8 cellular contexts compared by ENCODE assay signal in the genomic region with DNA sequence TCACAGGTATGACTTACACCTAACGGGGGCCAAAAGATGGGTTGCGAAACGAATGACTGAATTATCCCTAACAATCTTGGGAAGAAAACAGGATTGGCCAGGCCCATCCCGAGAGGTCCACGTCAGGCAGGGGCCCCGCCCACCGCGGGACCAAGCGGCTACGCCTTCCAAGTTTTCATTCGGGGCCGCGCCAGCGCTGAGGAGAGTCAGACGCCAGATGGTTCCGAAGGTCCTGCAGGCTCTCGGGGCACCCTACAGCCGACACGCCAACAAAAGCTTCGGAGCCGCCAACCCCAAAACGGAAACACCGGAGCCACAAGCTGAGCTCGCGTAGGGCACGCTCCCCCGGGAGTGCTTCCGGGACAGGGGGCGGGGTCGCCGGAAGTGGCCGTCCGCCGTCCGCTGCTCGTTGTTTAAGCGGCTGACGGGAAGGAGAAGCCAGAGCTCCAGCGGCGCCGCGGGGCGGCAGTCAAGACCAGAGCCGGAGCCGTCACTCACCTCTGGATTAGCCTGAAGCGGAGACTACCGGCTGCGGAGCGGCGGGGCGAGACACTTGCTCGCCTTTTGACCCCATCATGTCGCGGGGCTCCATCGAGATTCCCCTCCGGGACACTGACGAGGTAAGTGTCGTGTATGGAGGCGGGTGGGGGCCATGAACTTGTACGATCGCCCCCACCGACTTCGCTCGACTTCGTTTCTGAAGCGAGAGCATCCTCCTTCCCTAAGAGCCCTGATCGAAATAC. TPM values are rescaled to one million over a fixed set of nuclear protein-coding genes. Genes with fewer than 3 reads are reported as not detected.
DNase-seq lines count a peak whose midpoint lies in the region; ATAC-seq and TF ChIP-seq lines count a peak whose summit lies in the region.

Gene CTR9, plus strand, starts transcription at position 409 of the 743 bp plus-strand sequence. Its CDS starts 167 bp downstream, at position 576.

- H3K36me3 ChIP-seq in thymus (ENCODE audit: control insufficient read depth, insufficient read depth), result peaks cover 3% of the 10 kb centered on the region

- peak within 1 kb of the TSS; percentile 96 for H3K4me3 Mint-ChIP-seq in activated naive CD8-positive, alpha-beta T cell
- H3K4me3 Mint-ChIP-seq in osteocyte (ENCODE audit: unreplicated experiment), result peak within 1 kb of the TSS; percentile 94

- TF ChIP-seq CTCF in GM12864 (IDR thresholded peaks at IDR 0.05; ENCODE audit: low read depth, low read length, missing control alignments), result peak; percentile 32
- peak; percentile 26 for TF ChIP-seq CTCF in osteocyte (IDR thresholded peaks at IDR 0.05)

- H3K27me3 ChIP-seq in thymus (ENCODE audit: control insufficient read depth, insufficient read depth), result no peaks in the 10 kb centered on the region

- under 1% methylated on average over 67 of the region's 67 CpGs for WGBS in thymus

- peak; percentile 95 for ATAC-seq in HG02623 (IDR thresholded peaks at IDR 0.05; ENCODE audit: unreplicated experiment)

- H3K4me1 ChIP-seq in thymus (ENCODE audit: control insufficient read depth, insufficient read depth, low read length), result no peaks in the 10 kb centered on the region

- H3K4me3 ChIP-seq in GM12864 (ENCODE audit: low read depth, low read length) (peak within 1 kb of the TSS; percentile 68), thymus (ENCODE audit: low read length) (peak within 1 kb of the TSS; percentile 76)

- H3K36me3 Mint-ChIP-seq in activated naive CD8-positive, alpha-beta T cell, result peaks cover 9% of the 10 kb centered on the region
- peaks cover 12% of the 10 kb centered on the region for H3K36me3 Mint-ChIP-seq in osteocyte (ENCODE audit: unreplicated experiment)

- peaks cover 24% of the 10 kb centered on the region for H3K4me1 Mint-ChIP-seq in activated naive CD8-positive, alpha-beta T cell (ENCODE audit: low read depth)
- peaks cover 13% of the 10 kb centered on the region for H3K4me1 Mint-ChIP-seq in osteocyte (ENCODE audit: unreplicated experiment)

- no peaks in the 10 kb centered on the region for H3K9me3 Mint-ChIP-seq in activated naive CD8-positive, alpha-beta T cell (ENCODE audit: low read depth)
- no peaks in the 10 kb centered on the region for H3K9me3 Mint-ChIP-seq in osteocyte (ENCODE audit: unreplicated experiment)

- H3K27ac Mint-ChIP-seq in activated naive CD8-positive, alpha-beta T cell, result peak within 1 kb of the TSS; percentile 92
- H3K27ac Mint-ChIP-seq in osteocyte (ENCODE audit: unreplicated experiment), result peak within 1 kb of the TSS; percentile 99

- DNase-seq in GM12864 (ENCODE audit: low read depth), result peak; percentile 74
- peak; percentile 96 for DNase-seq in NCI-H1105 (lab: John Stamatoyannopoulos, UW)
- peak; percentile 88 for DNase-seq in SKM-1 treated with dmso at 0.1 percent for 144 hours (lab: John Stamatoyannopoulos, UW; ENCODE audit: unreplicated experiment)
- peak; percentile 90 for DNase-seq in glomerular visceral epithelial cell (ENCODE audit: extremely low spot score)
- DNase-seq in osteocyte (ENCODE audit: extremely low spot score, unreplicated experiment), result peak; percentile 97

- no peaks in the 10 kb centered on the region for H3K9me3 ChIP-seq in thymus (ENCODE audit: control insufficient read depth)

- peak within 1 kb of the TSS; percentile 92 for H3K27ac ChIP-seq in thymus (ENCODE audit: low read depth)

- H3K27me3 Mint-ChIP-seq in activated naive CD8-positive, alpha-beta T cell, result no peaks in the 10 kb centered on the region
- H3K27me3 Mint-ChIP-seq in osteocyte (ENCODE audit: unreplicated experiment), result no peaks in the 10 kb centered on the region

RNA-seq across cellular contexts. Expression of gene CTR9, which starts in this region (rescaled TPM):
- 27.7 and 28.0 TPM in 2 replicates for total RNA-seq in osteocyte
- polyA plus RNA-seq in thymus, result 27.4 TPM

Comparison
In these comparisons a context has a peak if more than half of its experiments do, and no peak if none do; other contexts are left out.
1. Peak in every context shown above with its lines: DNase-seq, ATAC-seq, H3K4me3 ChIP-seq and H3K27ac ChIP-seq.